ENCODE assay signal across 9 cellular contexts in genomic region chr11:119091966-119092879, GRCh38. TPM values are rescaled to one million over a fixed set of nuclear protein-coding genes. Genes with fewer than 3 reads are reported as not detected.
DNase-seq lines count a peak whose midpoint lies in the region; ATAC-seq and TF ChIP-seq lines count a peak whose summit lies in the region.
"Had no signal": no experiment of that assay in that cellular context is flagged by ENCODE, and none has a peak within 500 bp of the region (broad histone marks: within the 10 kb centered on the region; RNA-seq: fewer than 3 reads in every experiment).

No MANE protein-coding gene starts in this region.

- H3K9ac ChIP-seq in DND-41 (ENCODE audit: low read depth, low read length) (peak overlapping the region; percentile 99), HUES48 (ENCODE audit: low read depth, low read length) (no peak overlapping the region)

- no peaks in the 10 kb centered on the region for H3K27me3 ChIP-seq in DND-41 (ENCODE audit: insufficient read depth, low read length, poor library complexity)
- no peaks in the 10 kb centered on the region for H3K27me3 ChIP-seq in HUES48 (ENCODE audit: control insufficient read depth, insufficient read depth, low read length)

- H3K4me3 ChIP-seq in DND-41 (ENCODE audit: low read depth in 1 of 2, low read length in 2 of 2) (peak overlapping the region; percentile 89 to 95; a peak in 3 of 4 replicates), HUES48 (ENCODE audit: low read depth, low read length) (peak overlapping the region; percentile 96)

- TF ChIP-seq CTCF in DND-41 (IDR thresholded peaks at IDR 0.05; ENCODE audit: borderline replicate concordance, extremely low read depth, low read length, poor library complexity, severe bottlenecking) (no peak), mesothelial cell of epicardium (IDR thresholded peaks at IDR 0.05; ENCODE audit: unreplicated experiment) (no peak)

- no peaks in the 10 kb centered on the region for H3K27me3 Mint-ChIP-seq in activated T-helper 17 cell treated with anti-CD3 and anti-CD28 coated beads, Interleukin-2, amount 50 U/mL, for 72 hours
- H3K27me3 Mint-ChIP-seq in mesothelial cell of epicardium (ENCODE audit: low read depth), result no peaks in the 10 kb centered on the region

- peaks cover 59% of the 10 kb centered on the region for H3K79me2 ChIP-seq in DND-41 (ENCODE audit: insufficient read depth, low read length)

- H3K4me2 ChIP-seq in DND-41 (ENCODE audit: insufficient read depth, low read length), result peak overlapping the region; percentile 93

- H3K4me1 Mint-ChIP-seq in activated T-helper 17 cell treated with anti-CD3 and anti-CD28 coated beads, Interleukin-2, amount 50 U/mL, for 72 hours, result peaks cover 11% of the 10 kb centered on the region
- H3K4me1 Mint-ChIP-seq in mesothelial cell of epicardium, result peaks cover 32% of the 10 kb centered on the region

- peaks cover 37% of the 10 kb centered on the region for H3K4me1 ChIP-seq in DND-41 (ENCODE audit: insufficient read depth, low read length)
- peaks cover 10% of the 10 kb centered on the region; the same call in 1 of the 2 replicates for H3K4me1 ChIP-seq in HUES48 (ENCODE audit: control insufficient read depth, insufficient read depth, low read length)

- H3K36me3 ChIP-seq in DND-41 (ENCODE audit: insufficient read depth, low read length) (peaks cover 59% of the 10 kb centered on the region), HUES48 (ENCODE audit: control insufficient read depth, insufficient read depth, low read length) (peaks cover 60% of the 10 kb centered on the region)

- no peak for ATAC-seq in DND-41 (ENCODE audit: insufficient read depth, low read depth)
- ATAC-seq in activated T-helper 17 cell treated with anti-CD3 and anti-CD28 coated beads, Interleukin-2, amount 50 U/mL, for 72 hours (replicated peaks), result no peak
- ATAC-seq in HG02840 (IDR thresholded peaks at IDR 0.05; ENCODE audit: low FRiP score, unreplicated experiment), result no peak
- ATAC-seq: esophagus mucosa had no signal

- H3K4me3 Mint-ChIP-seq in activated T-helper 17 cell treated with anti-CD3 and anti-CD28 coated beads, Interleukin-2, amount 50 U/mL, for 72 hours, result peak overlapping the region; percentile 93
- peak overlapping the region; percentile 89 for H3K4me3 Mint-ChIP-seq in mesothelial cell of epicardium

- in situ Hi-C loops in ACHN (cut with HindIII; ENCODE audit: low pct_ligation_motif_present, low pct_unique_long_range_greater_than_20kb, low sequenced_read_pairs), result no loop called here

- H3K36me3 Mint-ChIP-seq in activated T-helper 17 cell treated with anti-CD3 and anti-CD28 coated beads, Interleukin-2, amount 50 U/mL, for 72 hours (ENCODE audit: low read depth), result peaks cover 62% of the 10 kb centered on the region
- H3K36me3 Mint-ChIP-seq in mesothelial cell of epicardium, result peaks cover 6% of the 10 kb centered on the region

- DNase-seq in DND-41 (peak; percentile 37), mesothelial cell of epicardium (ENCODE audit: low spot score in 2 of 2, unreplicated experiment in 2 of 2) (no peak), KG1 (lab: John Stamatoyannopoulos, UW) (no peak), nucleus accumbens (lab: John Stamatoyannopoulos, UW) (no peak), ACHN (no peak)

- no peak overlapping the region for H3K27ac Mint-ChIP-seq in activated T-helper 17 cell treated with anti-CD3 and anti-CD28 coated beads, Interleukin-2, amount 50 U/mL, for 72 hours
- H3K27ac Mint-ChIP-seq in mesothelial cell of epicardium, result peak overlapping the region; percentile 53

- H2AFZ ChIP-seq in DND-41 (ENCODE audit: low read depth, low read length), result no peak overlapping the region

- peaks cover 39% of the 10 kb centered on the region for H4K20me1 ChIP-seq in DND-41 (ENCODE audit: insufficient read depth, low read length)

- H3K27ac ChIP-seq in DND-41 (ENCODE audit: low read length) (peak overlapping the region; percentile 99), HUES48 (ENCODE audit: low read depth, low read length) (peak overlapping the region; percentile 11)

- no peaks in the 10 kb centered on the region for H3K9me3 Mint-ChIP-seq in activated T-helper 17 cell treated with anti-CD3 and anti-CD28 coated beads, Interleukin-2, amount 50 U/mL, for 72 hours
- no peaks in the 10 kb centered on the region for H3K9me3 Mint-ChIP-seq in mesothelial cell of epicardium

- H3K9me3 ChIP-seq in DND-41 (ENCODE audit: insufficient read depth, low read length, severe bottlenecking) (no peaks in the 10 kb centered on the region), HUES48 (ENCODE audit: control insufficient read depth, insufficient read depth, low read length) (no peaks in the 10 kb centered on the region)

RNA-seq across cellular contexts. Expression of gene HMBS, which starts 7.5 kb away (rescaled TPM):
- 10 to 100 TPM; 15.7 to 26.3 TPM for total RNA-seq in activated T-helper 17 cell treated with anti-CD3 and anti-CD28 coated beads, Interleukin-2, amount 50 U/mL, for 72 hours
- total RNA-seq in mesothelial cell of epicardium, result 28.0 to 29.1 TPM (median 28.1 TPM) in 3 replicates

RNA-seq across cellular contexts. Expression of gene DPAGT1, which starts 9.4 kb away (rescaled TPM):
- total RNA-seq in activated T-helper 17 cell treated with anti-CD3 and anti-CD28 coated beads, Interleukin-2, amount 50 U/mL, for 72 hours, result 10 to 100 TPM; 57.6 to 85.7 TPM
- total RNA-seq in mesothelial cell of epicardium, result 38.2 to 47.7 TPM (median 44.9 TPM) in 3 replicates

RNA-seq across cellular contexts. Expression of gene C2CD2L, which starts 14.9 kb away (rescaled TPM):
- 10 to 100 TPM; 16.5 to 26.4 TPM for total RNA-seq in activated T-helper 17 cell treated with anti-CD3 and anti-CD28 coated beads, Interleukin-2, amount 50 U/mL, for 72 hours
- 8.7 to 10.5 TPM (median 10.0 TPM) in 3 replicates for total RNA-seq in mesothelial cell of epicardium

RNA-seq across cellular contexts. Expression of gene VPS11, which starts 24.6 kb away (rescaled TPM):
- total RNA-seq in activated T-helper 17 cell treated with anti-CD3 and anti-CD28 coated beads, Interleukin-2, amount 50 U/mL, for 72 hours, result 10 to 100 TPM; 31.7 to 33.7 TPM
- 32.5 to 35.2 TPM (median 32.6 TPM) in 3 replicates for total RNA-seq in mesothelial cell of epicardium

RNA-seq across cellular contexts. Expression of gene HINFP, which starts 29.2 kb away (rescaled TPM):
- 10 to 100 TPM; 41.6 to 47.5 TPM for total RNA-seq in activated T-helper 17 cell treated with anti-CD3 and anti-CD28 coated beads, Interleukin-2, amount 50 U/mL, for 72 hours
- total RNA-seq in mesothelial cell of epicardium, result 32.8 to 36.7 TPM (median 34.4 TPM) in 3 replicates
